Comparison of ENCODE assay signal across 10 cellular contexts in genomic region chr4:102610007-102610406, GRCh38.
DNase-seq lines count a peak whose midpoint lies in the region; ATAC-seq and TF ChIP-seq lines count a peak whose summit lies in the region.
"Had no signal": no experiment of that assay in that cellular context is flagged by ENCODE, and none has a peak within 500 bp of the region (broad histone marks: within the 10 kb centered on the region; RNA-seq: fewer than 3 reads in every experiment).

No MANE protein-coding gene starts in this region.

- H3K4me1 ChIP-seq in Panc1 (ENCODE audit: control insufficient read depth, insufficient read depth, low read length), result no peaks in the 10 kb centered on the region

- no peak for ATAC-seq in Panc1
- no peak for ATAC-seq in left ventricle myocardium superior
- no peak for ATAC-seq in HG03469 (IDR thresholded peaks at IDR 0.05; ENCODE audit: unreplicated experiment)
- ATAC-seq in HG02623 (IDR thresholded peaks at IDR 0.05; ENCODE audit: unreplicated experiment), result no peak
- ATAC-seq: esophagus mucosa had no signal

- H3K36me3 ChIP-seq in Panc1 (ENCODE audit: control insufficient read depth, insufficient read depth, low read length), result peaks cover 8% of the 10 kb centered on the region

- no peak overlapping the region for H3K27ac ChIP-seq in Panc1 (ENCODE audit: low read length)

- no peaks in the 10 kb centered on the region for H3K9me3 ChIP-seq in Panc1 (ENCODE audit: control insufficient read depth, insufficient read depth, low read depth, low read length)

- no peak for DNase-seq in AG09319 (ENCODE audit: extremely low read depth, low read depth)
- no peak for DNase-seq in Panc1 (ENCODE audit: low read depth, low spot score)
- no peak for DNase-seq in epithelial cell of proximal tubule (ENCODE audit: low read depth)
- DNase-seq in stimulated activated CD4-positive, alpha-beta T cell treated with anti-CD3 and anti-CD28 coated beads, Interleukin-15, amount 100 ng/mL, for 24 hours, result no peak
- DNase-seq in left ventricle myocardium superior, result no peak
- DNase-seq: activated CD8-positive, alpha-beta memory T cell treated with anti-CD3 and anti-CD28 coated beads, Interleukin-2, amount 50 U/mL, for 48 hours had no signal

- H3K4me3 ChIP-seq in Panc1 (ENCODE audit: low read depth in 2 of 2, low read length in 2 of 2), result no peak overlapping the region
- H3K4me3 ChIP-seq in epithelial cell of proximal tubule (ENCODE audit: low read depth, low read length), result no peak overlapping the region

- no TSS peak for BruUV-seq in Panc1 (replicated peaks; lab: Mats Ljungman, UMichigan)

- CTCF ChIA-PET in Panc1 (lab: Charles Lee), result interaction anchor here (0.6 kb wide), 1 partner anchor 539 kb away, joined by 9 read pairs; no protein-coding TSS in a partner anchor

- in situ Hi-C loops in Panc1 (cut with HindIII; ENCODE audit: low pct_unique_long_range_greater_than_20kb, low sequenced_read_pairs), result no loop called here

- POLR2A ChIA-PET in Panc1 (lab: Charles Lee), result no interaction called here

- H3K27me3 ChIP-seq in Panc1 (ENCODE audit: control insufficient read depth, insufficient read depth, low read length), result no peaks in the 10 kb centered on the region

- intact Hi-C loops in Panc1 (cut with micrococcal nuclease; ENCODE audit: unreplicated experiment) (loop anchor here (10.0 kb wide), 1 partner anchor 165 kb away; no protein-coding TSS in a partner anchor), left ventricle myocardium superior (cut with micrococcal nuclease) (no loop called here)

- peak; percentile 40 for TF ChIP-seq CTCF in AG09319 (IDR thresholded peaks at IDR 0.05; ENCODE audit: low read depth, low read length)
- peak; percentile 29; the same call in 1 of the 2 replicates for TF ChIP-seq CTCF in GM12874 (IDR thresholded peaks at IDR 0.05; ENCODE audit: insufficient read depth, low read depth, low read length)
- peak; percentile 44 for TF ChIP-seq CTCF in Panc1 (IDR thresholded peaks at IDR 0.05)
- TF ChIP-seq CTCF in epithelial cell of proximal tubule (conservative IDR thresholded peaks at IDR 0.05; ENCODE audit: low read depth, low read length), result peak; percentile 52
